ENCODE assay signal across 8 cellular contexts in the genomic region with DNA sequence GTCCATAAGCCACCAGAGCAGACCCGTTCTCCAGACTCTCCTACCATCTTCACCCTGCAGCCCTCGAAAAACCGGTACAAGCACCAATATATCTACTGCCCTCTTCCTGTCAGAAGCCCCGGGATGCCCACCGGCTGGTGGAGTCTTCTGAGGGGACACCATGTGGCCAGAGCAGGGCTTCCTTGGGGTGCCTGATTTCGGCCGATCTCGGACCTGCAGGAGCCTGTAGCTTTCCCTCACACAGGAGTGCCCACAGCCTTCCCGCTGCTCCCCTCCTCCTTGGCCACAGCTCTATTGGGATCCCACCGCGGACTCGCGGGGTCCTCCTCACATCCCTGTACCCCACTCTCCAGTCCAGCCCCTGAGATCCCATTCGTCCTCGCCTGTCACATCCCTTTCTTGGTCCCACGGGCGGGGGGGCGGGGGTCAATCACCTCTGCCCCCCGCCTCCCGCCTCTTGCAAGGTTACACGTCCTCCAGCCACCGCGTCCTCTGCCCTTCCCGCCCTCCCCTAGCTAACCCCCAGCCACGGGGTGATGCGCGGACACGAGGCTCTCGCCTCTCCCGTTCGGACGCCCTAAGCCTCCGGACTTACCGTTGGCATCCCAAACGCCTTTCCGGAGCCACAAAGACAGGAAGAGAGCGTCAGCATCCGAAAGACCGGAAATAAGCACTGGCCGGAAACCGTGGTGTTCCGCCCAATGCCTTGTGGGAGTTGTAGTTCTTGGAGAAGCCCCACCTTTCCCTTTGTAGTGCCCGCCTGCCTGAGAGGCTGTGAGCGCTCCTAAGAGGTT. TPM values are rescaled to one million over a fixed set of nuclear protein-coding genes. Genes with fewer than 3 reads are reported as not detected.
DNase-seq lines count a peak whose midpoint lies in the region; ATAC-seq and TF ChIP-seq lines count a peak whose summit lies in the region.

A gene (minus strand): TSS at position 659 of the 794 bp plus-strand sequence. CDS start 784 bp downstream, outside the sequence.

- BruUV-seq in Caco-2 (replicated peaks; lab: Mats Ljungman, UMichigan): no TSS peak

- H4K20me1 ChIP-seq in OCI-LY3 (ENCODE audit: insufficient read depth, low read length): no peaks in the 10 kb centered on the region

- H3K36me3 ChIP-seq in Caco-2 (ENCODE audit: control insufficient read depth, insufficient read depth, low read length) (peaks cover 3% of the 10 kb centered on the region; the same call in 1 of the 2 replicates), HUES6 (ENCODE audit: control insufficient read depth, insufficient read depth, low read length) (peaks cover 31% of the 10 kb centered on the region), OCI-LY3 (replicated peaks; ENCODE audit: low read depth, low read length) (peaks cover 22% of the 10 kb centered on the region)

- POLR2A ChIA-PET in Caco-2 (lab: Charles Lee): no interaction called here

- DNase-seq in Caco-2 (peak; percentile 88 to 90), epithelial cell of prostate (ENCODE audit: low read depth, low spot score) (peak; percentile 54), mucosa of gallbladder (ENCODE audit: low spot score) (peak; percentile 91)
- peak; percentile 86 for DNase-seq in activated CD8-positive, alpha-beta memory T cell treated with anti-CD3 and anti-CD28 coated beads, Interleukin-2, amount 50 U/mL, for 48 hours
- peak; percentile 67 to 75 for DNase-seq in stimulated activated CD8-positive, alpha-beta memory T cell treated with anti-CD3 and anti-CD28 coated beads, Interleukin-4, amount 100 ng/mL, for 4 hours (ENCODE audit: low read depth in 2 of 2, low spot score in 1 of 2)

- H3K27me3 ChIP-seq in Caco-2 (replicated peaks; ENCODE audit: control insufficient read depth, insufficient read depth, low read length) (no peaks in the 10 kb centered on the region), HUES6 (ENCODE audit: control insufficient read depth, insufficient read depth, low read length) (no peaks in the 10 kb centered on the region), OCI-LY3 (ENCODE audit: low read depth, low read length) (peaks cover 5% of the 10 kb centered on the region; the same call in 1 of the 2 replicates)

- H3K4me1 Mint-ChIP-seq in Caco-2 (ENCODE audit: low read depth, unreplicated experiment): peaks cover 14% of the 10 kb centered on the region

- peaks cover 40% of the 10 kb centered on the region for H3K36me3 Mint-ChIP-seq in Caco-2 (ENCODE audit: insufficient read depth, unreplicated experiment)

- H3K9me3 ChIP-seq in Caco-2 (no peaks in the 10 kb centered on the region), HUES6 (ENCODE audit: control insufficient read depth, insufficient read depth, low read depth, low read length) (no peaks in the 10 kb centered on the region), OCI-LY3 (ENCODE audit: insufficient read depth, low read length) (no peaks in the 10 kb centered on the region)

- H3K27ac ChIP-seq in HUES6 (ENCODE audit: low read depth, low read length) (no peak within 1 kb of the TSS), OCI-LY3 (ENCODE audit: low read length) (peak within 1 kb of the TSS; percentile 16; the same call in 1 of the 2 replicates), epithelial cell of prostate (peak within 1 kb of the TSS; percentile 46)

- CTCF ChIA-PET in Caco-2 (lab: Charles Lee): interaction anchor here (0.7 to 1.1 kb wide), 4 partner anchors 12 to 110 kb away, joined by 3 to 10 read pairs (median 3); no protein-coding TSS in a partner anchor

- H3K9ac ChIP-seq in HUES6 (ENCODE audit: low read length) (peak within 1 kb of the TSS; percentile 80), OCI-LY3 (ENCODE audit: low read length) (peak within 1 kb of the TSS; percentile 70)

- no peak for TF ChIP-seq CTCF in Caco-2 (IDR thresholded peaks at IDR 0.05; ENCODE audit: insufficient read depth in 1 of 2, low read depth in 1 of 2, low read length in 1 of 2, severe bottlenecking in 1 of 2, unreplicated experiment in 1 of 2)
- TF ChIP-seq CTCF in OCI-LY3 (IDR thresholded peaks at IDR 0.05; ENCODE audit: low read depth, low read length): 0 out of 2 replicates have a peak, but pooled peaks have one; percentile 13

- H3K79me2 ChIP-seq in OCI-LY3 (ENCODE audit: low read length): peaks cover 24% of the 10 kb centered on the region

- no peaks in the 10 kb centered on the region for H3K27me3 Mint-ChIP-seq in Caco-2 (ENCODE audit: insufficient read depth, unreplicated experiment)

- intact Hi-C loops in Caco-2 (cut with micrococcal nuclease; ENCODE audit: unreplicated experiment): loop anchor here (1.0 kb wide), 2 partner anchors 34 to 41 kb away; a partner anchor contains a TSS

- no peaks in the 10 kb centered on the region for H3K9me3 Mint-ChIP-seq in Caco-2 (ENCODE audit: unreplicated experiment)

- peak within 1 kb of the TSS; percentile 94 for H2AFZ ChIP-seq in OCI-LY3 (ENCODE audit: low read depth, low read length)

- peak within 1 kb of the TSS; percentile 91 for H3K4me2 ChIP-seq in OCI-LY3 (ENCODE audit: low read length)

- peak; percentile 97 for ATAC-seq in GM21381 (IDR thresholded peaks at IDR 0.05; ENCODE audit: unreplicated experiment)

- peak within 1 kb of the TSS; percentile 97 for H3K4me3 Mint-ChIP-seq in Caco-2 (ENCODE audit: unreplicated experiment)

- H3K4me3 ChIP-seq in Caco-2 (ENCODE audit: low read depth, low read length) (peak within 1 kb of the TSS; percentile 95), HUES6 (ENCODE audit: low read depth, low read length) (peak within 1 kb of the TSS; percentile 85), OCI-LY3 (ENCODE audit: low read length) (peak within 1 kb of the TSS; percentile 79)

- H3K27ac Mint-ChIP-seq in Caco-2 (ENCODE audit: unreplicated experiment): peak within 1 kb of the TSS; percentile 77

- H3K4me1 ChIP-seq in Caco-2 (peaks cover 12% of the 10 kb centered on the region; the same call in 1 of the 2 replicates), HUES6 (ENCODE audit: control insufficient read depth, insufficient read depth, low read length) (peaks cover 5% of the 10 kb centered on the region), OCI-LY3 (ENCODE audit: low read length) (peaks cover 13% of the 10 kb centered on the region)

RNA-seq across cellular contexts. Expression of the gene that starts here (rescaled TPM):
- 198 and 203 TPM in 2 replicates for total RNA-seq in Caco-2 (2022)
- 217 TPM for total RNA-seq in mucosa of gallbladder
